In genomic region chr12:52539024-52539820, GRCh38 we compare ENCODE assay signal across 13 cellular contexts. TPM values are rescaled to one million over a fixed set of nuclear protein-coding genes. Genes with fewer than 3 reads are reported as not detected.
DNase-seq lines count a peak whose midpoint lies in the region; ATAC-seq and TF ChIP-seq lines count a peak whose summit lies in the region.
"Had no signal": no experiment of that assay in that cellular context is flagged by ENCODE, and none has a peak within 500 bp of the region (broad histone marks: within the 10 kb centered on the region; RNA-seq: fewer than 3 reads in every experiment).

No MANE protein-coding gene starts in this region.

- H3K9ac ChIP-seq in MM.1S (ENCODE audit: low read length), result no peak overlapping the region

- H3K27ac Mint-ChIP-seq in brain, result peak overlapping the region; percentile 31 to 74 (median 48)

- H3K9me3 ChIP-seq in MM.1S (replicated peaks; ENCODE audit: insufficient read depth, low read length), result no peaks in the 10 kb centered on the region

- no peak overlapping the region for H2AFZ ChIP-seq in MM.1S (ENCODE audit: low read length)

- no peak overlapping the region for H3K4me3 Mint-ChIP-seq in brain

- H3F3A ChIP-seq in MM.1S (ENCODE audit: insufficient read depth, low read length), result no peaks in the 10 kb centered on the region

- H3K27me3 Mint-ChIP-seq in brain, result peaks cover 6% of the 10 kb centered on the region

- no peaks in the 10 kb centered on the region for H3K36me3 Mint-ChIP-seq in brain

- H3K27ac ChIP-seq in MM.1S (ENCODE audit: low read length), result no peak overlapping the region
- H3K27ac ChIP-seq: epithelial cell of prostate had no signal

- H3K79me2 ChIP-seq in MM.1S (ENCODE audit: low read length), result no peaks in the 10 kb centered on the region

- DNase-seq in GM04503 (ENCODE audit: low read depth) (peak; percentile 65), NCI-H187 treated with DMSO at 0.1 percent for 48 hours (lab: John Stamatoyannopoulos, UW) (peak; percentile 66), myocyte (ENCODE audit: low read depth) (peak; percentile 48), MM.1S (no peak), MV-4-11 (lab: John Stamatoyannopoulos, UW) (no peak), cerebellar cortex (ENCODE audit: low spot score) (no peak)
- DNase-seq: activated gamma-delta T cell, NCI-H524 treated with DMSO at 0.1 percent for 48 hours had no signal

- no peak overlapping the region for H3K4me2 ChIP-seq in MM.1S (ENCODE audit: low read depth, low read length)

- H3K27me3 ChIP-seq in MM.1S (replicated peaks; ENCODE audit: insufficient read depth, low read length), result peaks cover 16% of the 10 kb centered on the region

- peaks cover 0 to 7% (median 0%) of the 10 kb centered on the region in 5 experiments for H3K9me3 Mint-ChIP-seq in brain

- TF ChIP-seq CTCF in brain (conservative IDR thresholded peaks at IDR 0.05), result no peak
- no peak for TF ChIP-seq CTCF in MM.1S (IDR thresholded peaks at IDR 0.05; ENCODE audit: low read length)

- no peaks in the 10 kb centered on the region for H4K20me1 ChIP-seq in MM.1S (ENCODE audit: insufficient read depth, low read length)

- H3K36me3 ChIP-seq in MM.1S (replicated peaks; ENCODE audit: insufficient read depth, low read length), result no peaks in the 10 kb centered on the region

- no peak overlapping the region for H3K4me3 ChIP-seq in MM.1S (ENCODE audit: low read length)

- peaks cover 22% of the 10 kb centered on the region for H3K4me1 Mint-ChIP-seq in brain

- H3K4me1 ChIP-seq in MM.1S (ENCODE audit: low read length), result no peaks in the 10 kb centered on the region

- ATAC-seq in HG03354 (IDR thresholded peaks at IDR 0.05; ENCODE audit: poor library complexity, severe bottlenecking, unreplicated experiment), result no peak

- no peaks in the 10 kb centered on the region for H3K9me2 ChIP-seq in MM.1S (replicated peaks; ENCODE audit: insufficient read depth, low read length)

RNA-seq across cellular contexts. Expression of gene KRT71, which starts 13.7 kb away (rescaled TPM):
- not detected for polyA plus RNA-seq in brain (ENCODE audit: insufficient read depth, low read depth, low replicate concordance)
- not detected in 2 replicates for total RNA-seq in myocyte
- polyA plus RNA-seq in myocyte (2012), result not detected
- total RNA-seq: mononuclear cell, urinary bladder had no signal
- polyA plus RNA-seq: urinary bladder had no signal

RNA-seq across cellular contexts. Expression of gene KRT5, which starts 19.0 kb away (rescaled TPM):
- polyA plus RNA-seq in brain (ENCODE audit: insufficient read depth, low read depth, low replicate concordance), result 0.20 TPM
- 2.8 and 3.3 TPM in 2 replicates for total RNA-seq in myocyte
- polyA plus RNA-seq in myocyte (2012), result 0.83 TPM

RNA-seq across cellular contexts. Expression of gene KRT74, which starts 34.4 kb away (rescaled TPM):
- polyA plus RNA-seq in brain (ENCODE audit: insufficient read depth, low read depth, low replicate concordance), result not detected
- total RNA-seq in myocyte, result not detected in 2 replicates
- polyA plus RNA-seq in myocyte (2012), result not detected
- total RNA-seq: urinary bladder had no signal
- polyA plus RNA-seq: urinary bladder had no signal

RNA-seq across cellular contexts. Expression of gene KRT6A, which starts 46.2 kb away (rescaled TPM):
- not detected for polyA plus RNA-seq in brain (ENCODE audit: insufficient read depth, low read depth, low replicate concordance)
- total RNA-seq in myocyte, result not detected in 2 replicates
- polyA plus RNA-seq in myocyte (2012), result not detected
- total RNA-seq: mononuclear cell, urinary bladder had no signal

Comparison
In these comparisons a context has a peak if more than half of its experiments do, and no peak if none do; other contexts are left out.
1. DNase-seq: peak in GM04503 (single experiment), NCI-H187 treated with DMSO at 0.1 percent for 48 hours (single experiment) and myocyte (single experiment); none in MM.1S (single experiment), MV-4-11 (single experiment) and cerebellar cortex (single experiment).